In genomic region chr2:121805767-121806145, GRCh38 we compare ENCODE assay signal across 1 cellular context.
TF ChIP-seq lines count a peak whose summit lies in the region.

No MANE protein-coding gene starts in this region.

TF ChIP-seq in GM23338, 12 proteins besides CTCF, POLR2A, EP300 and RAD21 (continued from another document):
- TF ChIP-seq EZH2phosphoT487 (IDR thresholded peaks at IDR 0.05; ENCODE audit: unreplicated experiment) (no peak), ZNF331 (CRISPR knock-in tag; IDR thresholded peaks at IDR 0.05; ENCODE audit: low read depth) (no peak), REST (IDR thresholded peaks at IDR 0.05; ENCODE audit: unreplicated experiment) (no peak), ZNF462 (CRISPR knock-in tag; IDR thresholded peaks at IDR 0.05) (no peak), POLR2AphosphoS5 (IDR thresholded peaks at IDR 0.05; ENCODE audit: low read depth) (no peak), JUNB (IDR thresholded peaks at IDR 0.05; ENCODE audit: unreplicated experiment) (no peak)
